21 cellular contexts compared by ENCODE assay signal in genomic region chr3:52547143-52547542, GRCh38. TPM values are rescaled to one million over a fixed set of nuclear protein-coding genes. Genes with fewer than 3 reads are reported as not detected.
"Had no signal": no experiment of that assay in that cellular context is flagged by ENCODE, and none has a peak within 500 bp of the region (broad histone marks: within the 10 kb centered on the region; RNA-seq: fewer than 3 reads in every experiment).

No MANE protein-coding gene starts in this region.

- H3K27me3 Mint-ChIP-seq: naive thymus-derived CD8-positive, alpha-beta T cell; stimulated activated memory B cell treated with anti-CD40 and anti-IgM and Interleukin-4, amounts not matched to agents 10 μg/mL and 1 μg/mL and 100 μg/mL, for 72 hours; stimulated activated naive CD8-positive, alpha-beta T cell treated with anti-CD3 and anti-CD28 coated beads, Interleukin-15, Interleukin-2, amounts not matched to agents 100 ng/mL and 50 ng/mL, for 24 hours had no signal

- H3K9me3 Mint-ChIP-seq: naive thymus-derived CD8-positive, alpha-beta T cell; stimulated activated memory B cell treated with anti-CD40 and anti-IgM and Interleukin-4, amounts not matched to agents 10 μg/mL and 1 μg/mL and 100 μg/mL, for 72 hours; stimulated activated naive CD8-positive, alpha-beta T cell treated with anti-CD3 and anti-CD28 coated beads, Interleukin-15, Interleukin-2, amounts not matched to agents 100 ng/mL and 50 ng/mL, for 24 hours had no signal

- ATAC-seq: esophagus mucosa; heart left ventricle; left lobe of liver; naive thymus-derived CD8-positive, alpha-beta T cell; sciatic nerve; stimulated activated memory B cell treated with anti-CD40 and anti-IgM and Interleukin-4, amounts not matched to agents 10 μg/mL and 1 μg/mL and 100 μg/mL, for 72 hours; upper lobe of right lung had no signal

- H3K27ac Mint-ChIP-seq: stimulated activated memory B cell treated with anti-CD40 and anti-IgM and Interleukin-4, amounts not matched to agents 10 μg/mL and 1 μg/mL and 100 μg/mL, for 72 hours; stimulated activated naive CD8-positive, alpha-beta T cell treated with anti-CD3 and anti-CD28 coated beads, Interleukin-15, Interleukin-2, amounts not matched to agents 100 ng/mL and 50 ng/mL, for 24 hours had no signal

- H3K27me3 ChIP-seq: dorsolateral prefrontal cortex, heart left ventricle, spleen, tibial artery, upper lobe of right lung, vagina had no signal

- DNase-seq: dorsolateral prefrontal cortex; effector CD8-positive, alpha-beta T cell; heart left ventricle; hippocampal formation; kidney glomerular epithelial cell; mammary epithelial cell; naive thymus-derived CD8-positive, alpha-beta T cell; posterior cingulate gyrus; spleen; stimulated activated CD4-positive, alpha-beta T cell treated with anti-CD3 and anti-CD28 coated beads, Interleukin-15, amount 100 ng/mL, for 24 hours; stimulated activated CD4-positive, alpha-beta T cell treated with anti-CD3 and anti-CD28 coated beads, Interleukin-1b, Interleukin-23, amount 100 ng/mL, for 48 hours; stimulated activated CD4-positive, alpha-beta T cell treated with anti-CD3 and anti-CD28 coated beads, Interleukin-4, amount 100 ng/mL, for 24 hours; tibial artery; upper lobe of right lung had no signal

- H3K4me1 ChIP-seq: spleen, tibial artery, upper lobe of right lung, vagina had no signal

- H3K4me3 Mint-ChIP-seq: naive thymus-derived CD8-positive, alpha-beta T cell; stimulated activated memory B cell treated with anti-CD40 and anti-IgM and Interleukin-4, amounts not matched to agents 10 μg/mL and 1 μg/mL and 100 μg/mL, for 72 hours; stimulated activated naive CD8-positive, alpha-beta T cell treated with anti-CD3 and anti-CD28 coated beads, Interleukin-15, Interleukin-2, amounts not matched to agents 100 ng/mL and 50 ng/mL, for 24 hours had no signal

- H3K27ac ChIP-seq: heart left ventricle, spleen, tibial artery, upper lobe of right lung, vagina had no signal

- H3K4me3 ChIP-seq: dorsolateral prefrontal cortex, heart left ventricle, spleen, tibial artery, upper lobe of right lung, vagina had no signal

- H3K4me1 Mint-ChIP-seq: stimulated activated memory B cell treated with anti-CD40 and anti-IgM and Interleukin-4, amounts not matched to agents 10 μg/mL and 1 μg/mL and 100 μg/mL, for 72 hours had no signal

- H3K9me3 ChIP-seq: heart left ventricle, spleen, tibial artery, upper lobe of right lung, vagina had no signal

RNA-seq across cellular contexts. Expression of gene STAB1, which starts 52.0 kb away (rescaled TPM):
- total RNA-seq: osteocyte had no signal
- polyA plus RNA-seq: naive thymus-derived CD8-positive, alpha-beta T cell had no signal
